ENCODE assay signal across 6 cellular contexts in the genomic region with DNA sequence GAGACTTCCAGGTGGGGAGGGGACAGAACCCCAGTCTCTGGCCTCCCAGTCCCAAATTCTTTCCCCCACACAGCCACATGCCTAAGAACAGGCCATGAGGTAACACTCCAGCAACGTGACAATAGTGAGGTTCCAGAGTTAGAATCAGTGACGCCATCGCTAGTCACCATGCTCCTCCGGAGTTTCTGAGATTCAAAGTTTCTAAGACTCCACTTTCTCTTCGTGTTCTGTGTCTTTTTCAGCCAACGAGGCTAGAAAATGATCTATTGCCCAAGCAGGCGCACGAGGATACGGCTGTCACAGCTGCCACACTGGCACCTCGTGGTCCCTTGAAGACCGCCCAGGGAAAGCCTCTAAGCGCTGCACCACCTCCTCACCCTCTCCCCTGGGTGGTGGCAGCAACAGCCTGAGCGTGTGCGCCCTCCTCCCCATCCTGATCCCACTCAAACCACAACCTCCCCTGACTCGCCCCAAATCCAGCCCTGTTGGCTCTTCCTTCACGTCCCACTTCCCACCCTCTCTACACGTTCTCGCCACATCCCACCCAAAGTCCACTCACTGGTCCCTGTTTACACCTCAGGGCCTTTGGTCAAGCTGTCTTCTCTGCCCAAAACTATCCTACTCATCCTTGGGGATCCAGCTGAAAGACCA. TPM values are rescaled to one million over a fixed set of nuclear protein-coding genes. Genes with fewer than 3 reads are reported as not detected.
A peak's percentile ranks its signal among the peaks of the same experiment; 100 is the strongest.
DNase-seq lines count a peak whose midpoint lies in the region; ATAC-seq and TF ChIP-seq lines count a peak whose summit lies in the region.

No MANE protein-coding gene starts in this region.

- no peak overlapping the region for H2BK5ac ChIP-seq in mesenchymal stem cell (ENCODE audit: low read depth, low read length, poor library complexity, severe bottlenecking)

- peak overlapping the region in 1 of 2 experiments; percentile 91 for H2BK12ac ChIP-seq in mesenchymal stem cell (ENCODE audit: low read length in 2 of 2)

- peak overlapping the region; percentile 96 for H3K4me3 Mint-ChIP-seq in activated naive CD4-positive, alpha-beta T cell treated with anti-CD3 and anti-CD28 coated beads, Interleukin-2, amount 50 U/mL, for 24 hours

- H3K36me3 Mint-ChIP-seq in activated naive CD4-positive, alpha-beta T cell treated with anti-CD3 and anti-CD28 coated beads, Interleukin-2, amount 50 U/mL, for 24 hours = peaks cover 2% of the 10 kb centered on the region

- H3K18ac ChIP-seq in mesenchymal stem cell (ENCODE audit: low read depth in 1 of 2, low read length in 2 of 2) = peak overlapping the region; percentile 10 to 91

- H3K23ac ChIP-seq in mesenchymal stem cell (ENCODE audit: low read length in 2 of 2) = peak overlapping the region in 1 of 2 experiments; percentile 81

- peak overlapping the region; percentile 31 for H2BK15ac ChIP-seq in mesenchymal stem cell (ENCODE audit: low read depth, poor library complexity, severe bottlenecking)

- peaks cover 24% of the 10 kb centered on the region for H3K4me1 Mint-ChIP-seq in activated naive CD4-positive, alpha-beta T cell treated with anti-CD3 and anti-CD28 coated beads, Interleukin-2, amount 50 U/mL, for 24 hours

- peak overlapping the region; percentile 29 to 75 for H3K4ac ChIP-seq in mesenchymal stem cell (ENCODE audit: low read depth in 1 of 2, low read length in 2 of 2)

- H2BK120ac ChIP-seq in mesenchymal stem cell (ENCODE audit: low read depth, low read length) = no peak overlapping the region

- H3K4me1 ChIP-seq in mesenchymal stem cell (ENCODE audit: control insufficient read depth, insufficient read depth, low read depth, low read length) = peaks cover 35% of the 10 kb centered on the region
- H3K4me1 ChIP-seq in vagina = peaks cover 56% of the 10 kb centered on the region

- TF ChIP-seq CTCF in NB4 (IDR thresholded peaks at IDR 0.05; ENCODE audit: low read depth, low read length) (no peak), vagina (IDR thresholded peaks at IDR 0.05) (no peak)

- 58% methylated on average over 18 of the region's 18 CpGs for WGBS in mesenchymal stem cell

- TF ChIP-seq POLR2A in NB4 (IDR thresholded peaks at IDR 0.05; ENCODE audit: extremely low read depth, insufficient read length) = no peak
- TF ChIP-seq POLR2A in vagina (IDR thresholded peaks at IDR 0.05) = no peak

- intact Hi-C loops in vagina (cut with DNase I) = no loop called here

- H2AK5ac ChIP-seq in mesenchymal stem cell (ENCODE audit: low read length, severe bottlenecking) = no peak overlapping the region

- peak overlapping the region; percentile 58 for H3K4me2 ChIP-seq in mesenchymal stem cell (ENCODE audit: low read length, poor library complexity, severe bottlenecking)

- no peak for ATAC-seq in HG03520 (IDR thresholded peaks at IDR 0.05; ENCODE audit: unreplicated experiment)

- peaks cover 4 to 11% of the 10 kb centered on the region in 2 experiments for H3K36me3 ChIP-seq in mesenchymal stem cell (ENCODE audit: control insufficient read depth in 1 of 2, insufficient read depth in 2 of 2, low read depth in 1 of 2, low read length in 2 of 2)
- H3K36me3 ChIP-seq in vagina = no peaks in the 10 kb centered on the region

- H4K91ac ChIP-seq in mesenchymal stem cell (ENCODE audit: low read length) = peak overlapping the region; percentile 14

- H3K14ac ChIP-seq in mesenchymal stem cell (ENCODE audit: low read length in 2 of 2) = peak overlapping the region in 1 of 2 experiments; percentile 88

- H4K8ac ChIP-seq in mesenchymal stem cell (ENCODE audit: low read length) = peak overlapping the region; percentile 19

- no peaks in the 10 kb centered on the region for H3K9me3 Mint-ChIP-seq in activated naive CD4-positive, alpha-beta T cell treated with anti-CD3 and anti-CD28 coated beads, Interleukin-2, amount 50 U/mL, for 24 hours

- peak overlapping the region; percentile 97 for H3K27ac Mint-ChIP-seq in activated naive CD4-positive, alpha-beta T cell treated with anti-CD3 and anti-CD28 coated beads, Interleukin-2, amount 50 U/mL, for 24 hours

- H3K9me3 ChIP-seq in mesenchymal stem cell (ENCODE audit: control insufficient read depth, low read length) (no peaks in the 10 kb centered on the region), vagina (no peaks in the 10 kb centered on the region)

- H3K79me1 ChIP-seq in mesenchymal stem cell (replicated peaks; ENCODE audit: low read length, poor library complexity, severe bottlenecking) = peaks cover 24% of the 10 kb centered on the region

- H3K27me3 ChIP-seq in mesenchymal stem cell (ENCODE audit: control insufficient read depth in 1 of 2, insufficient read depth in 1 of 2, low read length in 2 of 2) = no peaks in the 10 kb centered on the region
- no peaks in the 10 kb centered on the region for H3K27me3 ChIP-seq in vagina

- H3K4me3 ChIP-seq in NB4 (ENCODE audit: low read depth, low read length) = peak overlapping the region; percentile 82
- H3K4me3 ChIP-seq in mesenchymal stem cell (ENCODE audit: insufficient read depth in 1 of 2, low read depth in 1 of 2, low read length in 2 of 2) = peak overlapping the region; percentile 68 to 91
- H3K4me3 ChIP-seq in vagina = peak overlapping the region; percentile 61 to 90

- peak overlapping the region; percentile 1 for H2AFZ ChIP-seq in mesenchymal stem cell (ENCODE audit: low read depth, low read length)

- peak; percentile 57 for DNase-seq in GM03348 (ENCODE audit: low spot score)
- peak; percentile 84 for DNase-seq in NB4 (ENCODE audit: low read depth)
- peak; percentile 41 for DNase-seq in mesenchymal stem cell
- no peak for DNase-seq in vagina (ENCODE audit: extremely low spot score in 2 of 2)

- no peaks in the 10 kb centered on the region for H3K27me3 Mint-ChIP-seq in activated naive CD4-positive, alpha-beta T cell treated with anti-CD3 and anti-CD28 coated beads, Interleukin-2, amount 50 U/mL, for 24 hours

- H3K27ac ChIP-seq in mesenchymal stem cell (ENCODE audit: low read length, poor library complexity, severe bottlenecking) = no peak overlapping the region
- H3K27ac ChIP-seq in vagina = peak overlapping the region; percentile 80

- peak overlapping the region; percentile 92 for H3K9ac ChIP-seq in mesenchymal stem cell (ENCODE audit: low read length)

RNA-seq across cellular contexts. Expression of a gene that starts 1.0 kb away (rescaled TPM):
- polyA plus RNA-seq in mesenchymal stem cell (2013, experiment 1 of 2) = 134 TPM
- 132 TPM for polyA plus RNA-seq in mesenchymal stem cell (2013, experiment 2 of 2)
- 64.1 TPM for total RNA-seq in vagina

RNA-seq across cellular contexts. Expression of a gene that starts 2.8 kb away (rescaled TPM):
- polyA plus RNA-seq in mesenchymal stem cell (2013, experiment 1 of 2) = 0.11 TPM
- polyA plus RNA-seq in mesenchymal stem cell (2013, experiment 2 of 2) = 0.12 TPM
- not detected for total RNA-seq in vagina

RNA-seq across cellular contexts. Expression of a gene that starts 28.1 kb away (rescaled TPM):
- polyA plus RNA-seq in mesenchymal stem cell (2013, experiment 1 of 2) = not detected
- polyA plus RNA-seq in mesenchymal stem cell (2013, experiment 2 of 2) = 0.03 TPM
- total RNA-seq in vagina = not detected

RNA-seq across cellular contexts. Expression of a gene that starts 28.3 kb away (rescaled TPM):
- polyA plus RNA-seq in mesenchymal stem cell (2013, experiment 1 of 2) = 1,896 TPM
- 1,944 TPM for polyA plus RNA-seq in mesenchymal stem cell (2013, experiment 2 of 2)
- 463 TPM for total RNA-seq in vagina

RNA-seq across cellular contexts. Expression of a gene that starts 39.1 kb away (rescaled TPM):
- polyA plus RNA-seq in mesenchymal stem cell (2013, experiment 1 of 2) = 494 TPM
- 496 TPM for polyA plus RNA-seq in mesenchymal stem cell (2013, experiment 2 of 2)
- 120 TPM for total RNA-seq in vagina

Comparison
In these comparisons a context has a peak if more than half of its experiments do, and no peak if none do; other contexts are left out.
1. DNase-seq: peak in GM03348 (single experiment), NB4 (single experiment) and mesenchymal stem cell (single experiment); none in vagina (0 of 2).
2. Peak in every context shown above with its lines, with median percentiles within 50 percentile points of each other: H3K4me3 ChIP-seq.